In genomic region chr5:109191153-109191558, GRCh38 we compare ENCODE assay signal across 1 cellular context.
TF ChIP-seq lines count a peak whose summit lies in the region.

No MANE protein-coding gene starts in this region.

TF ChIP-seq in GM12878, 131 proteins besides CTCF, POLR2A, EP300 and RAD21 (continued from another document):
- TF ChIP-seq BCLAF1 (IDR thresholded peaks at IDR 0.05) (no peak), KLF5 (IDR thresholded peaks at IDR 0.05; ENCODE audit: partially characterized antibody) (no peak)
TF ChIP-seq in GM12878: peak in this region for 5.
